23 cellular contexts compared by ENCODE assay signal in the genomic region with DNA sequence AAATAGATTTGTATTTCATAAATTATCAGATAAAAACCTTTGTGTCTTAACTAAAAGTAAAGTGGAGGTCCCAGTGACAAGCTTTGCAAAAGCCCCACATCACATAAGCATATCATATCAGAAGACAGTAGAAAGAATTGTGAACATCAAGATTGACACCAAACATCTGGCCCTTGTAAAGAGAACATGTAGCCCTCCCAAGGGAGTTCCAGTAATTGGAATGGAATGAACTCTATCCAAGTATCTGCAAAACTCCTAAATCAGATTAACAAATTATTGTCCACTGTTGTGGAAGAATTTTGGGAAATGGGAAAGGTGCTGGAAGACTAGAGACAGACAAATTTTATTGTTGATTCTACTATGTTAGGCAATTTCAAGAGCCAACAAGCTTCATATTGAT.
A peak's percentile ranks its signal among the peaks of the same experiment; 100 is the strongest.
DNase-seq lines count a peak whose midpoint lies in the region; ATAC-seq and TF ChIP-seq lines count a peak whose summit lies in the region.
"Had no signal": no experiment of that assay in that cellular context is flagged by ENCODE, and none has a peak within 500 bp of the region (broad histone marks: within the 10 kb centered on the region; RNA-seq: fewer than 3 reads in every experiment).

No MANE protein-coding gene starts in this region.

- no peak overlapping the region for H3K27ac ChIP-seq in suprapubic skin
- H3K27ac ChIP-seq: 22Rv1, PC-9, SK-N-MC had no signal

- TF ChIP-seq CTCF in foreskin fibroblast (IDR thresholded peaks at IDR 0.05; ENCODE audit: low read depth, low read length) = no peak
- no peak for TF ChIP-seq CTCF in suprapubic skin (IDR thresholded peaks at IDR 0.05)

- TF ChIP-seq POLR2A in suprapubic skin (IDR thresholded peaks at IDR 0.05) = no peak

- H3K9me3 ChIP-seq in adipocyte (ENCODE audit: control insufficient read depth, low read length) = peaks cover 10% of the 10 kb centered on the region
- H3K9me3 ChIP-seq in suprapubic skin = no peaks in the 10 kb centered on the region

- H3K4me3 ChIP-seq in adipocyte (ENCODE audit: low read length) (no peak overlapping the region), foreskin fibroblast (ENCODE audit: low read depth in 1 of 2, low read length in 2 of 2) (no peak overlapping the region), suprapubic skin (no peak overlapping the region)
- H3K4me3 ChIP-seq: MG63, PC-9, SK-N-MC had no signal

- ATAC-seq in HG03442 (IDR thresholded peaks at IDR 0.05; ENCODE audit: unreplicated experiment) = no peak
- ATAC-seq: HCT116 had no signal

- H3K27me3 ChIP-seq in adipocyte (replicated peaks; ENCODE audit: control insufficient read depth, insufficient read depth, low read length) (peaks cover 7% of the 10 kb centered on the region), suprapubic skin (no peaks in the 10 kb centered on the region)
- H3K27me3 ChIP-seq: MG63 had no signal

- TF ChIP-seq EP300 in suprapubic skin (IDR thresholded peaks at IDR 0.05) = no peak

- H3K4me1 ChIP-seq in adipocyte (ENCODE audit: control insufficient read depth, insufficient read depth, low read length) (no peaks in the 10 kb centered on the region), suprapubic skin (no peaks in the 10 kb centered on the region)

- no peaks in the 10 kb centered on the region for H3K36me3 ChIP-seq in adipocyte (ENCODE audit: control insufficient read depth, insufficient read depth, low read length, severe bottlenecking)
- H3K36me3 ChIP-seq in suprapubic skin = no peaks in the 10 kb centered on the region

- no peak overlapping the region for H3K9ac ChIP-seq in adipocyte (ENCODE audit: low read length)

- DNase-seq in NCI-H82 (lab: John Stamatoyannopoulos, UW) (peak; percentile 41), NCI-H82 treated with DMSO at 0.1 percent for 48 hours (lab: John Stamatoyannopoulos, UW; ENCODE audit: unreplicated experiment) (no peak), adipocyte (ENCODE audit: low read depth) (peak; percentile 33), foreskin fibroblast (peak; percentile 21 to 66), suprapubic skin (ENCODE audit: low spot score in 2 of 2) (no peak), Ammon's horn (ENCODE audit: low spot score) (no peak), COLO829 (ENCODE audit: low spot score) (no peak)
- DNase-seq: DMS53, GOT3, Kasumi-1, MG63, NCI-H1417, NCI-H1694 treated with DMSO at 0.1 percent for 48 hours, NCI-H2081 treated with DMSO at 0.1 percent for 48 hours, NCI-H446 treated with DMSO at 0.1 percent for 48 hours, NCI-H526 treated with DMSO at 0.1 percent for 48 hours, PC-9, RPMI8226, SHP77 had no signal

Comparison
In these comparisons a context has a peak if more than half of its experiments do, and no peak if none do; other contexts are left out.
1. DNase-seq: peak in NCI-H82 (single experiment), adipocyte (single experiment) and foreskin fibroblast (2 of 2); none in NCI-H82 treated with DMSO at 0.1 percent for 48 hours (single experiment), suprapubic skin (0 of 2), Ammon's horn (single experiment) and COLO829 (single experiment).